In the genomic region with DNA sequence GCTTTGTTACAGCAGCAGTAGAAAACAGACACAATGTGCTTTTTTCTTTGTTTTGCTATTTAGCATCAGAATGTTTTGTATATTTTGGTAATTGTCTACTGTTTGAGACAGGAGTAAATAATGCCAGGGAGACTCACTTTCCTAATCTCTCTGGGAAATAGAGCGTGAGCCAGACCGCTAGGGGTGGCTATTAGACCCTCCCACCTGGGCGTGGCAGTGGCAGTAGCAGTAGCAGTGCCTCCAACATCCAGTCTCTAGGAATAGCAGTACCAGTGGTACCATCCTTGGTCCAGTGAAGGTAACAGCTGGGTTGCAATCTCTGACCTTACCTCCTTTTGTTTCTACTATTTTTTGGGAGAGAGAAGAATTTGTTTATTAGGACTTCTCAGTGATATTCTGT, we compare ENCODE assay signal across 22 cellular contexts.
"Had no signal": no experiment of that assay in that cellular context is flagged by ENCODE, and none has a peak within 500 bp of the region (broad histone marks: within the 10 kb centered on the region; RNA-seq: fewer than 3 reads in every experiment).

No MANE protein-coding gene starts in this region.

- H3K9me3 ChIP-seq: esophagus squamous epithelium, lower lobe of right lung, sigmoid colon, thoracic aorta, transverse colon had no signal

- H3K36me3 Mint-ChIP-seq: memory B cell, mesothelial cell of epicardium had no signal

- H3K4me1 ChIP-seq: esophagus squamous epithelium, gastroesophageal sphincter, left ventricle myocardium inferior, lower lobe of right lung, sigmoid colon, stomach, transverse colon had no signal

- H3K4me3 Mint-ChIP-seq: memory B cell, mesothelial cell of epicardium, nephron had no signal

- H3K27me3 Mint-ChIP-seq: memory B cell had no signal

- ATAC-seq: gastroesophageal sphincter, left cardiac atrium, lower lobe of right lung had no signal

- H3K27ac Mint-ChIP-seq: memory B cell, mesothelial cell of epicardium, nephron had no signal

- DNase-seq: effector memory CD4-positive, alpha-beta T cell; esophagus squamous epithelium; foreskin fibroblast; glutamatergic neuron; kidney; left cardiac atrium; left ventricle myocardium inferior; lower lobe of right lung; posterior cingulate gyrus; sigmoid colon; stimulated activated CD4-positive, alpha-beta T cell treated with anti-CD3 and anti-CD28 coated beads, Interleukin-2, amount 100 ng/mL, for 24 hours; stimulated activated CD4-positive, alpha-beta T cell treated with anti-CD3 and anti-CD28 coated beads, Interleukin-4, amount 100 ng/mL, for 4 hours; stimulated activated naive CD4-positive, alpha-beta T cell; stomach; substantia nigra; transverse colon had no signal

- H3K36me3 ChIP-seq: esophagus squamous epithelium, gastroesophageal sphincter, left ventricle myocardium inferior, lower lobe of right lung, sigmoid colon, stomach, thoracic aorta, transverse colon had no signal

- H3K27me3 ChIP-seq: esophagus squamous epithelium, gastroesophageal sphincter, sigmoid colon, stomach, transverse colon had no signal

- H3K9me3 Mint-ChIP-seq: nephron had no signal

- FAIRE-seq: kidney had no signal

- H3K4me3 ChIP-seq: esophagus squamous epithelium, gastroesophageal sphincter, left ventricle myocardium inferior, lower lobe of right lung, sigmoid colon, skin epidermis, stomach, thoracic aorta, transverse colon had no signal

- H3K27ac ChIP-seq: esophagus squamous epithelium, gastroesophageal sphincter, left ventricle myocardium inferior, lower lobe of right lung, sigmoid colon, skin epidermis, stomach, thoracic aorta, transverse colon had no signal

- H3K4me1 Mint-ChIP-seq: memory B cell, nephron had no signal
